In genomic region chr7:154913645-154914579, GRCh38 we compare ENCODE assay signal across 8 cellular contexts.
DNase-seq lines count a peak whose midpoint lies in the region; ATAC-seq, FAIRE-seq and TF ChIP-seq lines count a peak whose summit lies in the region.

No MANE protein-coding gene starts in this region.

- peaks cover 25% of the 10 kb centered on the region for H3K27me3 Mint-ChIP-seq in activated B cell treated with CpG ODN at 0.5 μM for 24 hours

- H3K27ac Mint-ChIP-seq in activated B cell treated with CpG ODN at 0.5 μM for 24 hours, result no peak overlapping the region

- FAIRE-seq in bronchial epithelial cell (lab: Jason Lieb, UNC), result no peak

- POLR2A ChIA-PET in activated B cell treated with CpG ODN at 0.5 μM for 24 hours (lab: Charles Lee), result interaction anchor here (0.7 to 1.2 kb wide), 2 partner anchors 14 kb away, joined by 3 to 4 read pairs; no protein-coding TSS in a partner anchor

- H3K4me3 Mint-ChIP-seq in activated B cell treated with CpG ODN at 0.5 μM for 24 hours, result peak overlapping the region; percentile 84

- TF ChIP-seq CTCF in activated B cell treated with CpG ODN at 0.5 μM for 24 hours (IDR thresholded peaks at IDR 0.05), result peak; percentile 26
- TF ChIP-seq CTCF in bronchial epithelial cell (IDR thresholded peaks at IDR 0.05; ENCODE audit: insufficient read depth, low read length, severe bottlenecking), result peak; percentile 97

- H3K36me3 Mint-ChIP-seq in activated B cell treated with CpG ODN at 0.5 μM for 24 hours (ENCODE audit: low read depth), result no peaks in the 10 kb centered on the region

- DNase-seq in SIG-M5 treated with dmso at 0.1 percent for 504 hours (lab: John Stamatoyannopoulos, UW; ENCODE audit: unreplicated experiment) (peak; percentile 52), SIG-M5 (lab: John Stamatoyannopoulos, UW) (no peak), NCI-H1694 treated with DMSO at 0.1 percent for 48 hours (lab: John Stamatoyannopoulos, UW) (peak; percentile 20), activated B cell treated with CpG ODN at 0.5 μM for 24 hours (peak; percentile 86), bronchial epithelial cell (ENCODE audit: low read depth) (peak; percentile 47), iris pigment epithelial cell (ENCODE audit: low read depth) (peak; percentile 54)
- DNase-seq in stimulated activated CD4-positive, alpha-beta T cell treated with anti-CD3 and anti-CD28 coated beads, Interleukin-12 subunit alpha, Interleukin-12 subunit beta, amount 100 ng/mL, for 48 hours (ENCODE audit: low read depth in 2 of 3, low spot score in 1 of 3), result peak; percentile 80 to 93 (median 83)

- ATAC-seq in HG02938 (IDR thresholded peaks at IDR 0.05; ENCODE audit: unreplicated experiment) (peak; percentile 96), activated B cell treated with CpG ODN at 0.5 μM for 24 hours (ENCODE audit: low read depth) (peak; percentile 94)

- CTCF ChIA-PET in activated B cell treated with CpG ODN at 0.5 μM for 24 hours (lab: Charles Lee), result interaction anchor here (0.8 to 3.6 kb wide), 10 partner anchors 8 to 685 kb away, joined by 3 to 25 read pairs (median 4); no protein-coding TSS in a partner anchor

- H3K9me3 Mint-ChIP-seq in activated B cell treated with CpG ODN at 0.5 μM for 24 hours, result peaks cover 6% of the 10 kb centered on the region

- no peaks in the 10 kb centered on the region for H3K36me3 ChIP-seq in bronchial epithelial cell (ENCODE audit: control insufficient read depth, insufficient read depth, low read length)

- intact Hi-C loops in activated B cell treated with CpG ODN at 0.5 μM for 24 hours (cut with micrococcal nuclease), result loop anchor here (1.0 to 5.0 kb wide), 6 partner anchors 38 to 854 kb away; no protein-coding TSS in a partner anchor

- peaks cover 3% of the 10 kb centered on the region for H3K4me1 Mint-ChIP-seq in activated B cell treated with CpG ODN at 0.5 μM for 24 hours

- H3K4me3 ChIP-seq in bronchial epithelial cell (ENCODE audit: low read depth, low read length), result no peak overlapping the region

- H3K27me3 ChIP-seq in bronchial epithelial cell (ENCODE audit: control insufficient read depth, insufficient read depth, low read length), result no peaks in the 10 kb centered on the region
